Comparison of ENCODE assay signal across 1 cellular context in genomic region chr18:70420151-70420898, GRCh38.
TF ChIP-seq lines count a peak whose summit lies in the region.

No MANE protein-coding gene starts in this region.

TF ChIP-seq in SK-N-SH treated with all-trans-retinoic acid at 6 μM for 48 hours, 23 proteins besides CTCF, POLR2A, EP300 and RAD21 (continued from another document):
- TF ChIP-seq PATZ1 (CRISPR knock-in tag; IDR thresholded peaks at IDR 0.05; ENCODE audit: borderline replicate concordance): no peak
